1 cellular context compared by ENCODE assay signal in the genomic region with DNA sequence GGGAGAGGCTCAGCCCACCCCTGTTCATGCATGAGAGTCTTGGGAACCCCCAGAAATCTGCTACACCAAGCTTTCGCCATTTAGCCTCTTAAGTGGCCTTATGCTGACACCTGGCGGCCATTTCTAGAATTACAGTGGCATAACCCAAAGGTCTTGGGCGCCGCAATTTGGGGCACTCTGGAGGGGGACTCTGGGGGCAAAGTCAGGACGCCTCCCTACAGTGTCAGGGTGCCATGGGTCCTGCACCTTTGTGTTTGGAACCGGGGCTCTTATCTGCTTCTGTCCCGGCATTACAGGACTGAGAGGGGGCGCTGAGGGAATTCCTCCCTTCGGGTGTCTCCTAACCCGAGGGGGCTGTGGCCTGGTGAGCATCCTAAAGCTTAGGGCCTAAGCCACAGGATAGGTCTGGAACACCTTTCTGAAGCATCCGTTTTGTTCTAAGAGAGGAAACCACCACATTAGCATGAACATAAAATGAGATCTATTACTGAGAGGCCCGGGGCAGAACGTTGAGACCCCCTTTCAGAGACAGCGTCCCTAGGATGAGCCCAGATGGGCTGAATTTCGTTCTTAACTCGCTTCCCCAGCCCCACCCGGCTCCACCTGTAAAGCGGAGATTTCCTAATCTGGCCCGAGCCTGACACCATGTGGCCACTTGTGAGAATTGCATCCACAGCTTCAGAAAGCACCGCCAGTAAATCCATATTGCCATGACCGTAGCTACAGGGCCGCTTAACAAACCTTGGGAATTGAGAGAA.
TF ChIP-seq lines count a peak whose summit lies in the region.

No MANE protein-coding gene starts in this region.

TF ChIP-seq in HEK293, 187 proteins besides CTCF, POLR2A, EP300 and RAD21 (continued from another document):
- TF ChIP-seq, protein P1, sequence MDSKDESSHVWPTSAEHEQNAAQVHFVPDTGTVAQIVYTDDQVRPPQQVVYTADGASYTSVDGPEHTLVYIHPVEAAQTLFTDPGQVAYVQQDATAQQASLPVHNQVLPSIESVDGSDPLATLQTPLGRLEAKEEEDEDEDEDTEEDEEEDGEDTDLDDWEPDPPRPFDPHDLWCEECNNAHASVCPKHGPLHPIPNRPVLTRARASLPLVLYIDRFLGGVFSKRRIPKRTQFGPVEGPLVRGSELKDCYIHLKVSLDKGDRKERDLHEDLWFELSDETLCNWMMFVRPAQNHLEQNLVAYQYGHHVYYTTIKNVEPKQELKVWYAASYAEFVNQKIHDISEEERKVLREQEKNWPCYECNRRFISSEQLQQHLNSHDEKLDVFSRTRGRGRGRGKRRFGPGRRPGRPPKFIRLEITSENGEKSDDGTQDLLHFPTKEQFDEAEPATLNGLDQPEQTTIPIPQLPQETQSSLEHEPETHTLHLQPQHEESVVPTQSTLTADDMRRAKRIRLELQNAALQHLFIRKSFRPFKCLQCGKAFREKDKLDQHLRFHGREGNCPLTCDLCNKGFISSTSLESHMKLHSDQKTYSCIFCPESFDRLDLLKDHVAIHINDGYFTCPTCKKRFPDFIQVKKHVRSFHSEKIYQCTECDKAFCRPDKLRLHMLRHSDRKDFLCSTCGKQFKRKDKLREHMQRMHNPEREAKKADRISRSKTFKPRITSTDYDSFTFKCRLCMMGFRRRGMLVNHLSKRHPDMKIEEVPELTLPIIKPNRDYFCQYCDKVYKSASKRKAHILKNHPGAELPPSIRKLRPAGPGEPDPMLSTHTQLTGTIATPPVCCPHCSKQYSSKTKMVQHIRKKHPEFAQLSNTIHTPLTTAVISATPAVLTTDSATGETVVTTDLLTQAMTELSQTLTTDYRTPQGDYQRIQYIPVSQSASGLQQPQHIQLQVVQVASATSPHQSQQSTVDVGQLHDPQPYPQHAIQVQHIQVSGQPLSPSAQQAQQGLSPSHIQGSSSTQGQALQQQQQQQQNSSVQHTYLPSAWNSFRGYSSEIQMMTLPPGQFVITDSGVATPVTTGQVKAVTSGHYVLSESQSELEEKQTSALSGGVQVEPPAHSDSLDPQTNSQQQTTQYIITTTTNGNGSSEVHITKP (tag by site-specific recombination; IDR thresholded peaks at IDR 0.05) = peak; percentile 88
- TF ChIP-seq SCRT1 (tag by site-specific recombination; IDR thresholded peaks at IDR 0.05; ENCODE audit: borderline replicate concordance) (peak; percentile 76; the same call in 1 of the 2 replicates), ZBTB17 (tag by site-specific recombination; IDR thresholded peaks at IDR 0.05) (peak; percentile 18; the same call in 1 of the 2 replicates), ZNF133 (tag by site-specific recombination; IDR thresholded peaks at IDR 0.05) (no peak), PRDM1 (tag by site-specific recombination; IDR thresholded peaks at IDR 0.05) (no peak), ZNF654 (tag by site-specific recombination; IDR thresholded peaks at IDR 0.05; ENCODE audit: low read depth) (peak; percentile 72), SCRT2 (tag by site-specific recombination; IDR thresholded peaks at IDR 0.05) (peak; percentile 90), KLF8 (tag by site-specific recombination; IDR thresholded peaks at IDR 0.05) (0 out of 2 replicates have a peak, but pooled peaks have one; percentile 35)
- TF ChIP-seq, protein P2, sequence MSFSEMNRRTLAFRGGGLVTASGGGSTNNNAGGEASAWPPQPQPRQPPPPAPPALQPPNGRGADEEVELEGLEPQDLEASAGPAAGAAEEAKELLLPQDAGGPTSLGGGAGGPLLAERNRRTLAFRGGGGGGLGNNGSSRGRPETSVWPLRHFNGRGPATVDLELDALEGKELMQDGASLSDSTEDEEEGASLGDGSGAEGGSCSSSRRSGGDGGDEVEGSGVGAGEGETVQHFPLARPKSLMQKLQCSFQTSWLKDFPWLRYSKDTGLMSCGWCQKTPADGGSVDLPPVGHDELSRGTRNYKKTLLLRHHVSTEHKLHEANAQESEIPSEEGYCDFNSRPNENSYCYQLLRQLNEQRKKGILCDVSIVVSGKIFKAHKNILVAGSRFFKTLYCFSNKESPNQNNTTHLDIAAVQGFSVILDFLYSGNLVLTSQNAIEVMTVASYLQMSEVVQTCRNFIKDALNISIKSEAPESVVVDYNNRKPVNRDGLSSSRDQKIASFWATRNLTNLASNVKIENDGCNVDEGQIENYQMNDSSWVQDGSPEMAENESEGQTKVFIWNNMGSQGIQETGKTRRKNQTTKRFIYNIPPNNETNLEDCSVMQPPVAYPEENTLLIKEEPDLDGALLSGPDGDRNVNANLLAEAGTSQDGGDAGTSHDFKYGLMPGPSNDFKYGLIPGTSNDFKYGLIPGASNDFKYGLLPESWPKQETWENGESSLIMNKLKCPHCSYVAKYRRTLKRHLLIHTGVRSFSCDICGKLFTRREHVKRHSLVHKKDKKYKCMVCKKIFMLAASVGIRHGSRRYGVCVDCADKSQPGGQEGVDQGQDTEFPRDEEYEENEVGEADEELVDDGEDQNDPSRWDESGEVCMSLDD (tag by site-specific recombination; IDR thresholded peaks at IDR 0.05) = peak; percentile 82
- TF ChIP-seq, protein P3, sequence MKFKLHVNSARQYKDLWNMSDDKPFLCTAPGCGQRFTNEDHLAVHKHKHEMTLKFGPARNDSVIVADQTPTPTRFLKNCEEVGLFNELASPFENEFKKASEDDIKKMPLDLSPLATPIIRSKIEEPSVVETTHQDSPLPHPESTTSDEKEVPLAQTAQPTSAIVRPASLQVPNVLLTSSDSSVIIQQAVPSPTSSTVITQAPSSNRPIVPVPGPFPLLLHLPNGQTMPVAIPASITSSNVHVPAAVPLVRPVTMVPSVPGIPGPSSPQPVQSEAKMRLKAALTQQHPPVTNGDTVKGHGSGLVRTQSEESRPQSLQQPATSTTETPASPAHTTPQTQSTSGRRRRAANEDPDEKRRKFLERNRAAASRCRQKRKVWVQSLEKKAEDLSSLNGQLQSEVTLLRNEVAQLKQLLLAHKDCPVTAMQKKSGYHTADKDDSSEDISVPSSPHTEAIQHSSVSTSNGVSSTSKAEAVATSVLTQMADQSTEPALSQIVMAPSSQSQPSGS (tag by site-specific recombination; IDR thresholded peaks at IDR 0.05; ENCODE audit: low read depth) = no peak
- TF ChIP-seq, protein P4, sequence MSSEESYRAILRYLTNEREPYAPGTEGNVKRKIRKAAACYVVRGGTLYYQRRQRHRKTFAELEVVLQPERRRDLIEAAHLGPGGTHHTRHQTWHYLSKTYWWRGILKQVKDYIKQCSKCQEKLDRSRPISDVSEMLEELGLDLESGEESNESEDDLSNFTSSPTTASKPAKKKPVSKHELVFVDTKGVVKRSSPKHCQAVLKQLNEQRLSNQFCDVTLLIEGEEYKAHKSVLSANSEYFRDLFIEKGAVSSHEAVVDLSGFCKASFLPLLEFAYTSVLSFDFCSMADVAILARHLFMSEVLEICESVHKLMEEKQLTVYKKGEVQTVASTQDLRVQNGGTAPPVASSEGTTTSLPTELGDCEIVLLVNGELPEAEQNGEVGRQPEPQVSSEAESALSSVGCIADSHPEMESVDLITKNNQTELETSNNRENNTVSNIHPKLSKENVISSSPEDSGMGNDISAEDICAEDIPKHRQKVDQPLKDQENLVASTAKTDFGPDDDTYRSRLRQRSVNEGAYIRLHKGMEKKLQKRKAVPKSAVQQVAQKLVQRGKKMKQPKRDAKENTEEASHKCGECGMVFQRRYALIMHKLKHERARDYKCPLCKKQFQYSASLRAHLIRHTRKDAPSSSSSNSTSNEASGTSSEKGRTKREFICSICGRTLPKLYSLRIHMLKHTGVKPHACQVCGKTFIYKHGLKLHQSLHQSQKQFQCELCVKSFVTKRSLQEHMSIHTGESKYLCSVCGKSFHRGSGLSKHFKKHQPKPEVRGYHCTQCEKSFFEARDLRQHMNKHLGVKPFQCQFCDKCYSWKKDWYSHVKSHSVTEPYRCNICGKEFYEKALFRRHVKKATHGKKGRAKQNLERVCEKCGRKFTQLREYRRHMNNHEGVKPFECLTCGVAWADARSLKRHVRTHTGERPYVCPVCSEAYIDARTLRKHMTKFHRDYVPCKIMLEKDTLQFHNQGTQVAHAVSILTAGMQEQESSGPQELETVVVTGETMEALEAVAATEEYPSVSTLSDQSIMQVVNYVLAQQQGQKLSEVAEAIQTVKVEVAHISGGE (tag by site-specific recombination; conservative IDR thresholded peaks at IDR 0.05; ENCODE audit: low read depth) = no peak
- TF ChIP-seq, protein P5, sequence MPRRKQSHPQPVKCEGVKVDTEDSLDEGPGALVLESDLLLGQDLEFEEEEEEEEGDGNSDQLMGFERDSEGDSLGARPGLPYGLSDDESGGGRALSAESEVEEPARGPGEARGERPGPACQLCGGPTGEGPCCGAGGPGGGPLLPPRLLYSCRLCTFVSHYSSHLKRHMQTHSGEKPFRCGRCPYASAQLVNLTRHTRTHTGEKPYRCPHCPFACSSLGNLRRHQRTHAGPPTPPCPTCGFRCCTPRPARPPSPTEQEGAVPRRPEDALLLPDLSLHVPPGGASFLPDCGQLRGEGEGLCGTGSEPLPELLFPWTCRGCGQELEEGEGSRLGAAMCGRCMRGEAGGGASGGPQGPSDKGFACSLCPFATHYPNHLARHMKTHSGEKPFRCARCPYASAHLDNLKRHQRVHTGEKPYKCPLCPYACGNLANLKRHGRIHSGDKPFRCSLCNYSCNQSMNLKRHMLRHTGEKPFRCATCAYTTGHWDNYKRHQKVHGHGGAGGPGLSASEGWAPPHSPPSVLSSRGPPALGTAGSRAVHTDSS (tag by site-specific recombination; IDR thresholded peaks at IDR 0.05) = no peak
- TF ChIP-seq, protein P6, sequence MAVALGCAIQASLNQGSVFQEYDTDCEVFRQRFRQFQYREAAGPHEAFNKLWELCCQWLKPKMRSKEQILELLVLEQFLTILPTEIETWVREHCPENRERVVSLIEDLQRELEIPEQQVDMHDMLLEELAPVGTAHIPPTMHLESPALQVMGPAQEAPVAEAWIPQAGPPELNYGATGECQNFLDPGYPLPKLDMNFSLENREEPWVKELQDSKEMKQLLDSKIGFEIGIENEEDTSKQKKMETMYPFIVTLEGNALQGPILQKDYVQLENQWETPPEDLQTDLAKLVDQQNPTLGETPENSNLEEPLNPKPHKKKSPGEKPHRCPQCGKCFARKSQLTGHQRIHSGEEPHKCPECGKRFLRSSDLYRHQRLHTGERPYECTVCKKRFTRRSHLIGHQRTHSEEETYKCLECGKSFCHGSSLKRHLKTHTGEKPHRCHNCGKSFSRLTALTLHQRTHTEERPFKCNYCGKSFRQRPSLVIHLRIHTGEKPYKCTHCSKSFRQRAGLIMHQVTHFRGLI (tag by site-specific recombination; IDR thresholded peaks at IDR 0.05) = no peak
